ENCODE assay signal across 1 cellular context in the genomic region with DNA sequence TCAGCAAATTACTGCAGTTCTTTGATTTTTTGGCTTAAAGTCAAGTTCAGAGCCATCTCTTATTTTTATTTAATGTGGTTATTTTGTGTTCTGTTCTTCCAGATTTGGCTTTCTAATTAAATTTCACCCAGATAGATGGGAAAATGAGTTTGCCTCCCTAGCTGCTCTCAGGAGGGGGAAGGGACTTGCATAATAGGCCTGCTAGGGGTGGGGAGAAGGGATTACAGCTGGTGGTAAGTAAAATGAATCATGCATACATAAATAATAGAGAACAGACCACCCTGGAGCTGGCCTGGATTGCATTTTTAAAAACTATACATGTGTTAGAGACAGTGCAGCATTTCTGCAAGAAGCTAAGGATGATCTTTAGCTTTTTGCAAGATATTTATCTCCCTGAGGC.
TF ChIP-seq lines count a peak whose summit lies in the region.

No MANE protein-coding gene starts in this region.

TF ChIP-seq in IMR-90, 13 proteins besides CTCF, POLR2A, EP300 and RAD21:
- TF ChIP-seq FOS (IDR thresholded peaks at IDR 0.05; ENCODE audit: low read depth, low read length) (peak; percentile 20; the same call in 1 of the 2 replicates), CEBPB (IDR thresholded peaks at IDR 0.05; ENCODE audit: low read depth, low read length) (peak; percentile 67), RFX5 (IDR thresholded peaks at IDR 0.05; ENCODE audit: low read depth, low read length) (no peak), MXI1 (IDR thresholded peaks at IDR 0.05; ENCODE audit: borderline replicate concordance, low read depth, low read length) (no peak), RCOR1 (IDR thresholded peaks at IDR 0.05; ENCODE audit: insufficient replicate concordance, low read length) (no peak), CHD1 (IDR thresholded peaks at IDR 0.05; ENCODE audit: low read depth, low read length) (no peak), MAZ (IDR thresholded peaks at IDR 0.05; ENCODE audit: borderline replicate concordance, low read depth, low read length) (peak; percentile 46; the same call in 1 of the 2 replicates), BHLHE40 (IDR thresholded peaks at IDR 0.05; ENCODE audit: low read depth, low read length) (no peak), USF2 (IDR thresholded peaks at IDR 0.05; ENCODE audit: low read depth, low read length) (no peak), NFE2L2 (IDR thresholded peaks at IDR 0.05; ENCODE audit: low read depth, low read length) (no peak), ELK1 (IDR thresholded peaks at IDR 0.05; ENCODE audit: borderline replicate concordance, low read depth, low read length) (no peak), SMC3 (IDR thresholded peaks at IDR 0.05; ENCODE audit: low read depth, low read length) (no peak), MAFK (IDR thresholded peaks at IDR 0.05; ENCODE audit: low read depth, low read length) (0 out of 2 replicates have a peak, but pooled peaks have one; percentile 12)
